In genomic region chr10:30581779-30582380, GRCh38 we compare ENCODE assay signal across 8 cellular contexts. TPM values are rescaled to one million over a fixed set of nuclear protein-coding genes. Genes with fewer than 3 reads are reported as not detected.
A peak's percentile ranks its signal among the peaks of the same experiment; 100 is the strongest.
DNase-seq lines count a peak whose midpoint lies in the region; ATAC-seq and TF ChIP-seq lines count a peak whose summit lies in the region.

No MANE protein-coding gene starts in this region.

- DNase-seq in AG04450 (ENCODE audit: low read depth, low spot score), result peak; percentile 30
- peak; percentile 72 for DNase-seq in DMS53 (lab: John Stamatoyannopoulos, UW)
- DNase-seq in NCI-H1092 (lab: John Stamatoyannopoulos, UW), result peak; percentile 8
- peak; percentile 38 for DNase-seq in mammary epithelial cell
- no peak for DNase-seq in lung (ENCODE audit: low spot score)
- no peak for DNase-seq in NCI-H187 treated with DMSO at 0.1 percent for 48 hours (lab: John Stamatoyannopoulos, UW)
- no peak for DNase-seq in NCI-H1048 (lab: John Stamatoyannopoulos, UW)
- no peak for DNase-seq in ureter (ENCODE audit: low spot score)

- TF ChIP-seq CTCF in AG04450 (IDR thresholded peaks at IDR 0.05; ENCODE audit: low read depth, low read length), result peak; percentile 88
- TF ChIP-seq CTCF in mammary epithelial cell (conservative IDR thresholded peaks at IDR 0.05 in 1 of 2, IDR thresholded peaks at IDR 0.05 in 1 of 2; ENCODE audit: extremely low read depth in 1 of 2, insufficient read depth in 1 of 2, low read depth in 1 of 2, low read length in 2 of 2), result peak; percentile 76 to 81
- peak; percentile 30 for TF ChIP-seq CTCF in lung (IDR thresholded peaks at IDR 0.05; ENCODE audit: control extremely low read depth, extremely low read depth)

- H3K4me3 ChIP-seq in AG04450 (ENCODE audit: low read depth, low read length), result no peak overlapping the region
- H3K4me3 ChIP-seq in mammary epithelial cell (replicated peaks in 1 of 3; ENCODE audit: insufficient read depth in 1 of 3, low read depth in 2 of 3, low read length in 3 of 3), result no peak overlapping the region
- no peak overlapping the region for H3K4me3 ChIP-seq in lung

- no peaks in the 10 kb centered on the region for H4K20me1 ChIP-seq in mammary epithelial cell (ENCODE audit: insufficient read depth, low read length)

- no peaks in the 10 kb centered on the region for H3K9me3 ChIP-seq in AG04450 (ENCODE audit: control insufficient read depth, insufficient read depth, low read length)
- H3K9me3 ChIP-seq in mammary epithelial cell (replicated peaks; ENCODE audit: insufficient read depth, low read length), result no peaks in the 10 kb centered on the region
- H3K9me3 ChIP-seq in lung (ENCODE audit: control insufficient read depth in 2 of 2, insufficient read depth in 1 of 2, low read length in 1 of 2), result no peaks in the 10 kb centered on the region

- CTCF ChIA-PET in AG04450 (lab: Charles Lee), result interaction anchor here (0.6 to 3.8 kb wide), 40 partner anchors 9 to 1779 kb away, joined by 3 to 43 read pairs (median 4); no protein-coding TSS in a partner anchor
- CTCF ChIA-PET in mammary epithelial cell (lab: Charles Lee; ENCODE audit: low non-redundant PET), result interaction anchor here (0.6 to 0.7 kb wide), 5 partner anchors 9 to 909 kb away, joined by 3 to 4 read pairs (median 3); no protein-coding TSS in a partner anchor

- H3K27me3 ChIP-seq in AG04450 (ENCODE audit: control insufficient read depth, insufficient read depth, low read length), result no peaks in the 10 kb centered on the region
- no peaks in the 10 kb centered on the region for H3K27me3 ChIP-seq in mammary epithelial cell (ENCODE audit: insufficient read depth, low read length)
- H3K27me3 ChIP-seq in lung (ENCODE audit: control insufficient read depth, insufficient read depth), result no peaks in the 10 kb centered on the region

- no peak overlapping the region for H3K4me2 ChIP-seq in mammary epithelial cell (ENCODE audit: insufficient read depth, low read depth, low read length)

- ATAC-seq in lung (ENCODE audit: insufficient read depth, low FRiP score), result no peak

- 33% methylated on average over 3 of the region's 3 CpGs for WGBS in mammary epithelial cell (ENCODE audit: low coverage, missing lambda C conversion rate)
- 42 to 44% methylated on average over 3 of the region's 3 CpGs for WGBS in lung, 2 donors

- peaks cover 6% of the 10 kb centered on the region for H3K4me1 ChIP-seq in mammary epithelial cell (ENCODE audit: insufficient read depth, low read length)
- peaks cover 0 to 7% of the 10 kb centered on the region in 2 donors for H3K4me1 ChIP-seq in lung (ENCODE audit: control insufficient read depth in 2 of 2, insufficient read depth in 2 of 2, low read length in 2 of 2)

- H3K27ac ChIP-seq in AG04450 (ENCODE audit: low read depth, low read length) (no peak overlapping the region), mammary epithelial cell (ENCODE audit: insufficient read depth, low read depth, low read length) (no peak overlapping the region), lung (ENCODE audit: low read depth in 1 of 2, low read length in 1 of 2) (no peak overlapping the region)

- dilution Hi-C loops in mammary epithelial cell (cut with HindIII; ENCODE audit: low sequenced_read_pairs), result no loop called here

- H3K9ac ChIP-seq in mammary epithelial cell (ENCODE audit: insufficient read depth, low read length), result no peak overlapping the region

- intact Hi-C loops in mammary epithelial cell (cut with micrococcal nuclease), result no loop called here

- in situ Hi-C loops in mammary epithelial cell (cut with MboI; ENCODE audit: low sequenced_read_pairs in 2 of 2), result loop anchor here in 1 of 2 donors (10.0 kb wide), 1 partner anchor 187 kb away; no protein-coding TSS in a partner anchor

- POLR2A ChIA-PET in AG04450 (lab: Yijun Ruan, JAX), result no interaction called here

- H2AFZ ChIP-seq in mammary epithelial cell (ENCODE audit: low read depth, low read length), result no peak overlapping the region

- no TSS peak for BruUV-seq in mammary epithelial cell (replicated peaks; lab: Mats Ljungman, UMichigan)

- H3K36me3 ChIP-seq in mammary epithelial cell (ENCODE audit: insufficient read depth, low read length), result no peaks in the 10 kb centered on the region
- H3K36me3 ChIP-seq in lung (ENCODE audit: control insufficient read depth in 2 of 2, insufficient read depth in 2 of 2, low read length in 2 of 2), result no peaks in the 10 kb centered on the region

- no peaks in the 10 kb centered on the region for H3K79me2 ChIP-seq in mammary epithelial cell (ENCODE audit: insufficient read depth, low read length)

RNA-seq across cellular contexts. Expression of gene LYZL2, which starts 47.7 kb away (rescaled TPM):
- polyA plus RNA-seq in AG04450 (2011; rRNA removed) (not detected in 2 replicates), mammary epithelial cell (not detected), lung (not detected)
- polyA minus RNA-seq in AG04450 (2011; rRNA and poly(A)+ RNA removed), result not detected in 2 replicates
- total RNA-seq in mammary epithelial cell (not detected), lung (not detected), ureter (not detected)
- not detected for polyA minus RNA-seq in mammary epithelial cell

Comparison
In these comparisons a context has a peak if more than half of its experiments do, and no peak if none do; other contexts are left out.
1. DNase-seq: peak in AG04450 (single experiment), DMS53 (single experiment), NCI-H1092 (single experiment) and mammary epithelial cell (single experiment); none in lung (single experiment), NCI-H187 treated with DMSO at 0.1 percent for 48 hours (single experiment), NCI-H1048 (single experiment) and ureter (single experiment).
2. CTCF ChIP-seq: peak in every context shown above with its lines; median percentile 88 in AG04450; 78 in mammary epithelial cell; 30 in lung.